In genomic region chr2:165953306-165953654, GRCh38 we compare ENCODE assay signal across 8 cellular contexts. TPM values are rescaled to one million over a fixed set of nuclear protein-coding genes. Genes with fewer than 3 reads are reported as not detected.
DNase-seq lines count a peak whose midpoint lies in the region; ATAC-seq, FAIRE-seq and TF ChIP-seq lines count a peak whose summit lies in the region.

No MANE protein-coding gene starts in this region.

- no peaks in the 10 kb centered on the region for H3K9me3 Mint-ChIP-seq in astrocyte (ENCODE audit: unreplicated experiment)

- peak overlapping the region; percentile 99 for H3K4me2 ChIP-seq in astrocyte (ENCODE audit: low read length)

- H3K4me1 Mint-ChIP-seq in astrocyte (ENCODE audit: low read depth, unreplicated experiment), result no peaks in the 10 kb centered on the region

- no peaks in the 10 kb centered on the region for H3K9me3 ChIP-seq in astrocyte (ENCODE audit: insufficient read depth, low read depth, low read length)
- no peaks in the 10 kb centered on the region for H3K9me3 ChIP-seq in left lung

- no peak for FAIRE-seq in astrocyte (lab: Jason Lieb, UNC)

- peak overlapping the region; percentile 67 for H2AFZ ChIP-seq in astrocyte (ENCODE audit: low read depth, low read length)

- peaks cover 33% of the 10 kb centered on the region for H3K79me2 ChIP-seq in astrocyte (ENCODE audit: insufficient read depth, low read length)

- H3K27ac ChIP-seq in astrocyte (ENCODE audit: low read depth, low read length) (peak overlapping the region; percentile 68), left lung (peak overlapping the region; percentile 77 to 88), urinary bladder (ENCODE audit: low read depth) (peak overlapping the region; percentile 96)

- intact Hi-C loops in left lung (cut with DNase I), result no loop called here

- no peaks in the 10 kb centered on the region for H3K27me3 Mint-ChIP-seq in astrocyte (ENCODE audit: low read depth, unreplicated experiment)

- WGBS in urinary bladder, result under 1% methylated on average over 24 of the region's 24 CpGs

- peak overlapping the region; percentile 94 for H3K9ac ChIP-seq in astrocyte (ENCODE audit: low read length)

- no peaks in the 10 kb centered on the region for H3K36me3 Mint-ChIP-seq in astrocyte (ENCODE audit: low read depth, unreplicated experiment)

- peak; percentile 28 for ATAC-seq in GM21576 (IDR thresholded peaks at IDR 0.05; ENCODE audit: unreplicated experiment)
- ATAC-seq in left lung, result peak; percentile 68
- no peak for ATAC-seq in HG03196 (IDR thresholded peaks at IDR 0.05; ENCODE audit: unreplicated experiment)

- DNase-seq in DMS79 (lab: John Stamatoyannopoulos, UW) (peak; percentile 71), HuH-7.5 (ENCODE audit: low spot score) (peak; percentile 53), astrocyte (ENCODE audit: low read depth) (no peak), left lung (no peak), GOT3 (lab: John Stamatoyannopoulos, UW) (no peak)

- H3K4me3 ChIP-seq in astrocyte (ENCODE audit: insufficient read depth, low read depth, low read length) (peak overlapping the region; percentile 96), left lung (peak overlapping the region; percentile 71), urinary bladder (ENCODE audit: low read depth, low read length) (peak overlapping the region; percentile 88)

- H3K36me3 ChIP-seq in astrocyte (ENCODE audit: insufficient read depth, low read length) (peaks cover 3% of the 10 kb centered on the region), left lung (peaks cover 0 to 5% of the 10 kb centered on the region in 2 donors), urinary bladder (ENCODE audit: insufficient read depth) (no peaks in the 10 kb centered on the region)

- H3K27ac Mint-ChIP-seq in astrocyte (ENCODE audit: unreplicated experiment), result no peak overlapping the region

- H3K27me3 ChIP-seq in astrocyte (ENCODE audit: insufficient read depth, low read length), result no peaks in the 10 kb centered on the region
- no peaks in the 10 kb centered on the region for H3K27me3 ChIP-seq in left lung

- no peak overlapping the region for H3K4me3 Mint-ChIP-seq in astrocyte (ENCODE audit: unreplicated experiment)

- TF ChIP-seq CTCF in astrocyte (IDR thresholded peaks at IDR 0.05; ENCODE audit: insufficient read depth, low read depth, low read length) (no peak), left lung (IDR thresholded peaks at IDR 0.05) (no peak)

- peaks cover 19% of the 10 kb centered on the region for H4K20me1 ChIP-seq in astrocyte (ENCODE audit: insufficient read depth, low read length)

- H3K4me1 ChIP-seq in astrocyte (ENCODE audit: insufficient read depth, low read length) (peaks cover 9% of the 10 kb centered on the region), left lung (peaks cover 0 to 24% of the 10 kb centered on the region in 2 donors), urinary bladder (ENCODE audit: insufficient read depth) (peaks cover 1% of the 10 kb centered on the region)

RNA-seq across cellular contexts. Expression of gene TTC21B, which starts 0.3 kb away (rescaled TPM):
- 11.4 and 12.0 TPM in 2 replicates for total RNA-seq in astrocyte
- total RNA-seq in left lung, result 10 to 100 TPM; 17.2 to 22.3 TPM
- 81.2 TPM for total RNA-seq in urinary bladder
- polyA plus RNA-seq in urinary bladder, result 7.4 TPM

Comparison
In these comparisons a context has a peak if more than half of its experiments do, and no peak if none do; other contexts are left out.
1. DNase-seq: peak in DMS79 (single experiment) and HuH-7.5 (single experiment); none in astrocyte (single experiment), left lung (0 of 2) and GOT3 (single experiment).
2. Peak in every context shown above with its lines, with median percentiles within 50 percentile points of each other: H3K27ac ChIP-seq and H3K4me3 ChIP-seq.